In genomic region chr10:89416465-89416864, GRCh38 we compare ENCODE assay signal across 12 cellular contexts. TPM values are rescaled to one million over a fixed set of nuclear protein-coding genes. Genes with fewer than 3 reads are reported as not detected.
DNase-seq lines count a peak whose midpoint lies in the region; ATAC-seq and TF ChIP-seq lines count a peak whose summit lies in the region.
"Had no signal": no experiment of that assay in that cellular context is flagged by ENCODE, and none has a peak within 500 bp of the region (broad histone marks: within the 10 kb centered on the region; RNA-seq: fewer than 3 reads in every experiment).

No MANE protein-coding gene starts in this region.

- no peak overlapping the region for H2BK120ac ChIP-seq in mesenchymal stem cell (ENCODE audit: low read depth, low read length)

- no peak for ATAC-seq in CD4-positive, alpha-beta T cell (ENCODE audit: poor library complexity)
- ATAC-seq in HG03139 (IDR thresholded peaks at IDR 0.05; ENCODE audit: unreplicated experiment), result no peak

- no peak overlapping the region for H3K14ac ChIP-seq in mesenchymal stem cell (ENCODE audit: low read length in 2 of 2)

- H3K36me3 ChIP-seq in HEK293 (ENCODE audit: control insufficient read depth in 2 of 2, insufficient read depth in 1 of 2, low read length in 2 of 2) (peaks cover 7 to 24% of the 10 kb centered on the region in 2 experiments), ascending aorta (peaks cover 5 to 11% of the 10 kb centered on the region in 2 donors), mesenchymal stem cell (ENCODE audit: control insufficient read depth in 1 of 2, insufficient read depth in 2 of 2, low read depth in 1 of 2, low read length in 2 of 2) (peaks cover 0 to 31% of the 10 kb centered on the region in 2 experiments)

- H2AK5ac ChIP-seq in mesenchymal stem cell (ENCODE audit: low read length, severe bottlenecking), result no peak overlapping the region

- H3K4me1 ChIP-seq in HEK293 (ENCODE audit: control insufficient read depth, insufficient read depth, low read length) (peaks cover 6% of the 10 kb centered on the region; the same call in 1 of the 2 replicates), ascending aorta (peaks cover 5 to 19% of the 10 kb centered on the region in 2 donors), mesenchymal stem cell (ENCODE audit: control insufficient read depth, insufficient read depth, low read depth, low read length) (peaks cover 4% of the 10 kb centered on the region)

- intact Hi-C loops in CD4-positive, alpha-beta T cell (cut with DNase I, micrococcal nuclease), result loop anchor here (10.0 kb wide), 2 partner anchors 162 to 422 kb away; partner anchors contain the start of genes FAS (in 1 of the 2) and LIPA (in 1 of the 2)
- intact Hi-C loops in ascending aorta (cut with DNase I), result no loop called here
- intact Hi-C loops in posterior vena cava (cut with DNase I), result no loop called here

- H3K4me3 ChIP-seq in HEK293 (ENCODE audit: low read depth, low read length), result no peak overlapping the region
- peak overlapping the region; percentile 84 to 98 for H3K4me3 ChIP-seq in ascending aorta
- no peak overlapping the region for H3K4me3 ChIP-seq in mesenchymal stem cell (ENCODE audit: insufficient read depth in 1 of 2, low read depth in 1 of 2, low read length in 2 of 2)

- no peak for DNase-seq in CD4-positive, alpha-beta T cell
- no peak for DNase-seq in ascending aorta (ENCODE audit: low spot score in 2 of 2)
- no peak for DNase-seq in mesenchymal stem cell
- no peak for DNase-seq in effector CD8-positive, alpha-beta T cell (lab: John Stamatoyannopoulos, UW)
- DNase-seq in posterior vena cava (ENCODE audit: low spot score), result no peak
- DNase-seq: endodermal cell, H9, kidney glomerular epithelial cell, substantia nigra had no signal

- no peak overlapping the region for H2BK5ac ChIP-seq in mesenchymal stem cell (ENCODE audit: low read depth, low read length, poor library complexity, severe bottlenecking)

- peak overlapping the region; percentile 99 for H3K27ac Mint-ChIP-seq in CD4-positive, alpha-beta T cell
- peak overlapping the region; percentile 35 to 58 (median 52) for H3K27ac Mint-ChIP-seq in nephron
- H3K27ac Mint-ChIP-seq: endodermal cell, H9 had no signal

- H3K36me3 Mint-ChIP-seq in CD4-positive, alpha-beta T cell (ENCODE audit: low read depth), result peaks cover 53% of the 10 kb centered on the region
- H3K36me3 Mint-ChIP-seq in nephron (ENCODE audit: low read depth), result peaks cover 12% of the 10 kb centered on the region

- WGBS in mesenchymal stem cell, result 100% methylated on average over 1 of the region's 1 CpG

- no peak overlapping the region for H4K8ac ChIP-seq in mesenchymal stem cell (ENCODE audit: low read length)

- H3K4me1 Mint-ChIP-seq in CD4-positive, alpha-beta T cell (ENCODE audit: low read depth), result peaks cover 80% of the 10 kb centered on the region
- peaks cover 16% of the 10 kb centered on the region for H3K4me1 Mint-ChIP-seq in nephron

- no peaks in the 10 kb centered on the region for H3K9me3 ChIP-seq in CD4-positive, alpha-beta T cell (ENCODE audit: control insufficient read depth, low read length)
- H3K9me3 ChIP-seq in HEK293 (ENCODE audit: control insufficient read depth, insufficient read depth, low read depth, low read length) (no peaks in the 10 kb centered on the region), ascending aorta (no peaks in the 10 kb centered on the region), mesenchymal stem cell (ENCODE audit: control insufficient read depth, low read length) (no peaks in the 10 kb centered on the region)

- CTCF ChIA-PET in CD4-positive, alpha-beta T cell (lab: Charles Lee), result no interaction called here
- CTCF ChIA-PET in HEK293 (lab: Yijun Ruan, JAX), result interaction anchor here (0.6 to 0.7 kb wide), 2 partner anchors 11 to 47 kb away, joined by 3 read pairs; no protein-coding TSS in a partner anchor

- no peak overlapping the region for H3K23ac ChIP-seq in mesenchymal stem cell (ENCODE audit: low read length in 2 of 2)

- no peaks in the 10 kb centered on the region for H3K27me3 Mint-ChIP-seq in CD4-positive, alpha-beta T cell
- peaks cover 3% of the 10 kb centered on the region for H3K27me3 Mint-ChIP-seq in nephron (ENCODE audit: low read depth)

- no peak overlapping the region for H3K9ac ChIP-seq in mesenchymal stem cell (ENCODE audit: low read length)

- peaks cover 10% of the 10 kb centered on the region for H3K79me1 ChIP-seq in mesenchymal stem cell (replicated peaks; ENCODE audit: low read length, poor library complexity, severe bottlenecking)

- no peak overlapping the region for H3K18ac ChIP-seq in mesenchymal stem cell (ENCODE audit: low read depth in 1 of 2, low read length in 2 of 2)

- H3K9me3 Mint-ChIP-seq in CD4-positive, alpha-beta T cell, result no peaks in the 10 kb centered on the region
- H3K9me3 Mint-ChIP-seq in nephron, result no peaks in the 10 kb centered on the region

- no peak overlapping the region for H2BK12ac ChIP-seq in mesenchymal stem cell (ENCODE audit: low read length in 2 of 2)

- H2AFZ ChIP-seq in mesenchymal stem cell (ENCODE audit: low read depth, low read length), result no peak overlapping the region

- H3K4ac ChIP-seq in mesenchymal stem cell (ENCODE audit: low read depth in 1 of 2, low read length in 2 of 2), result no peak overlapping the region

- no peak for TF ChIP-seq CTCF in CD4-positive, alpha-beta T cell (IDR thresholded peaks at IDR 0.05)
- TF ChIP-seq CTCF in HEK293 (tag by site-specific recombination; IDR thresholded peaks at IDR 0.05), result no peak
- no peak for TF ChIP-seq CTCF in ascending aorta (IDR thresholded peaks at IDR 0.05)
- TF ChIP-seq CTCF in nephron (IDR thresholded peaks at IDR 0.05; ENCODE audit: unreplicated experiment in 3 of 3), result no peak

- no peak overlapping the region for H3K27ac ChIP-seq in CD4-positive, alpha-beta T cell (ENCODE audit: low read depth, low read length)
- H3K27ac ChIP-seq in HEK293 (ENCODE audit: extremely low read depth, low read depth, low read length) (no peak overlapping the region), ascending aorta (no peak overlapping the region), mesenchymal stem cell (ENCODE audit: low read length, poor library complexity, severe bottlenecking) (no peak overlapping the region)

- peak overlapping the region; percentile 96 for H3K4me3 Mint-ChIP-seq in CD4-positive, alpha-beta T cell
- H3K4me3 Mint-ChIP-seq in nephron, result peak overlapping the region; percentile 96 to 99 (median 98)
- H3K4me3 Mint-ChIP-seq: endodermal cell had no signal

- H3K4me2 ChIP-seq in mesenchymal stem cell (ENCODE audit: low read length, poor library complexity, severe bottlenecking), result no peak overlapping the region

- no peaks in the 10 kb centered on the region for H3K27me3 ChIP-seq in CD4-positive, alpha-beta T cell (ENCODE audit: control insufficient read depth, insufficient read depth, low read length)
- no peaks in the 10 kb centered on the region for H3K27me3 ChIP-seq in ascending aorta
- H3K27me3 ChIP-seq in mesenchymal stem cell (ENCODE audit: control insufficient read depth in 1 of 2, insufficient read depth in 1 of 2, low read length in 2 of 2), result no peaks in the 10 kb centered on the region

- H2BK15ac ChIP-seq in mesenchymal stem cell (ENCODE audit: low read depth, poor library complexity, severe bottlenecking), result no peak overlapping the region

- H4K91ac ChIP-seq in mesenchymal stem cell (ENCODE audit: low read length), result no peak overlapping the region

- POLR2A ChIA-PET in CD4-positive, alpha-beta T cell (lab: Charles Lee), result interaction anchor here (0.5 to 2.9 kb wide), 5 partner anchors 8 to 552 kb away, joined by 3 to 15 read pairs (median 4); partner anchors contain the start of gene IFIT1
- POLR2A ChIA-PET in HEK293 (lab: Yijun Ruan, JAX), result no interaction called here

TF ChIP-seq in HEK293, 187 proteins besides CTCF, POLR2A, EP300 and RAD21:
- TF ChIP-seq, protein P1, sequence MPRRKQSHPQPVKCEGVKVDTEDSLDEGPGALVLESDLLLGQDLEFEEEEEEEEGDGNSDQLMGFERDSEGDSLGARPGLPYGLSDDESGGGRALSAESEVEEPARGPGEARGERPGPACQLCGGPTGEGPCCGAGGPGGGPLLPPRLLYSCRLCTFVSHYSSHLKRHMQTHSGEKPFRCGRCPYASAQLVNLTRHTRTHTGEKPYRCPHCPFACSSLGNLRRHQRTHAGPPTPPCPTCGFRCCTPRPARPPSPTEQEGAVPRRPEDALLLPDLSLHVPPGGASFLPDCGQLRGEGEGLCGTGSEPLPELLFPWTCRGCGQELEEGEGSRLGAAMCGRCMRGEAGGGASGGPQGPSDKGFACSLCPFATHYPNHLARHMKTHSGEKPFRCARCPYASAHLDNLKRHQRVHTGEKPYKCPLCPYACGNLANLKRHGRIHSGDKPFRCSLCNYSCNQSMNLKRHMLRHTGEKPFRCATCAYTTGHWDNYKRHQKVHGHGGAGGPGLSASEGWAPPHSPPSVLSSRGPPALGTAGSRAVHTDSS (tag by site-specific recombination; IDR thresholded peaks at IDR 0.05), result peak; percentile 53
- no peak for TF ChIP-seq ZNF791 (tag by site-specific recombination; IDR thresholded peaks at IDR 0.05)
- TF ChIP-seq HOXD13 (CRISPR knock-in tag; IDR thresholded peaks at IDR 0.05; ENCODE audit: borderline replicate concordance), result no peak
- no peak for TF ChIP-seq GLI2 (tag by site-specific recombination; IDR thresholded peaks at IDR 0.05; ENCODE audit: borderline replicate concordance, low read depth)
- TF ChIP-seq PBX3 (CRISPR knock-in tag; IDR thresholded peaks at IDR 0.05), result no peak

RNA-seq across cellular contexts. Expression of gene IFIT5, which starts 2.1 kb away (rescaled TPM):
- total RNA-seq in CD4-positive, alpha-beta T cell, result 10 to 100 TPM; 25.2 to 25.9 TPM
- total RNA-seq in ascending aorta (3.3 TPM), posterior vena cava (10 to 100 TPM; 22.4 to 23.2 TPM)
- polyA plus RNA-seq in mesenchymal stem cell (2013, experiment 1 of 2), result 16.7 TPM
- polyA plus RNA-seq in mesenchymal stem cell (2013, experiment 2 of 2), result 17.1 TPM

RNA-seq across cellular contexts. Expression of gene IFIT1, which starts 24.0 kb away (rescaled TPM):
- 1 to 10 TPM; 5.1 to 6.2 TPM for total RNA-seq in CD4-positive, alpha-beta T cell
- total RNA-seq in ascending aorta (28.5 TPM), posterior vena cava (10 to 100 TPM in 1 of 2 donors, 1 to 10 TPM in 1; 9.8 to 13.8 TPM)
- 26.8 TPM for polyA plus RNA-seq in mesenchymal stem cell (2013, experiment 1 of 2)
- polyA plus RNA-seq in mesenchymal stem cell (2013, experiment 2 of 2), result 26.9 TPM

RNA-seq across cellular contexts. Expression of gene IFIT1B, which starts 38.6 kb away (rescaled TPM):
- total RNA-seq in CD4-positive, alpha-beta T cell, result under 1 TPM; 0.11 to 0.14 TPM
- total RNA-seq in ascending aorta (not detected), posterior vena cava (1 to 10 TPM in 1 of 2 donors, under 1 TPM in 1; 0.14 to 1.1 TPM)
- polyA plus RNA-seq in mesenchymal stem cell (2013, experiment 1 of 2), result 0.03 TPM
- polyA plus RNA-seq in mesenchymal stem cell (2013, experiment 2 of 2), result not detected
- total RNA-seq: endodermal cell, H9 had no signal

Comparison
In these comparisons a context has a peak if more than half of its experiments do, and no peak if none do; other contexts are left out.
1. H3K4me3 ChIP-seq: peak in ascending aorta (2 of 2); none in HEK293 (single experiment) and mesenchymal stem cell (0 of 2).
2. intact Hi-C loops: an anchor here in CD4-positive, alpha-beta T cell (10.0 kb wide); none called in ascending aorta and posterior vena cava.